ENCODE assay signal across 11 cellular contexts in genomic region chr7:113144839-113145238, GRCh38. TPM values are rescaled to one million over a fixed set of nuclear protein-coding genes. Genes with fewer than 3 reads are reported as not detected.
"Had no signal": no experiment of that assay in that cellular context is flagged by ENCODE, and none has a peak within 500 bp of the region (broad histone marks: within the 10 kb centered on the region; RNA-seq: fewer than 3 reads in every experiment).

No MANE protein-coding gene starts in this region.

- H3K4me3 ChIP-seq: left ventricle myocardium inferior, ovary, stomach had no signal

- H3K9me3 ChIP-seq: left ventricle myocardium inferior, ovary, stomach had no signal

- DNase-seq: activated CD4-positive, alpha-beta memory T cell treated with anti-CD3 and anti-CD28 coated beads, Interleukin-2, amount 10 ng/mL, durations not matched to agents 7 days and 5 days; activated CD4-positive, alpha-beta T cell treated with anti-CD3 and anti-CD28 coated beads for 1 hour; activated CD8-positive, alpha-beta memory T cell treated with anti-CD3 and anti-CD28 coated beads, Interleukin-2, amount 50 U/mL, for 4 hours; foreskin keratinocyte; left ventricle myocardium inferior; mesenchymal stem cell; ovary; stimulated activated CD4-positive, alpha-beta T cell treated with anti-CD3 and anti-CD28 coated beads, Interleukin-4, amount 100 ng/mL, for 1 hour; stomach; T-helper 2 cell had no signal

- H3K4me1 ChIP-seq: foreskin keratinocyte, left ventricle myocardium inferior, stomach had no signal

- ATAC-seq: foreskin keratinocyte had no signal

- H3K4me1 Mint-ChIP-seq: activated CD4-positive, alpha-beta memory T cell treated with anti-CD3 and anti-CD28 coated beads, Interleukin-2, amount 10 ng/mL, durations not matched to agents 7 days and 5 days; nephron had no signal

- H3K9me3 Mint-ChIP-seq: activated CD4-positive, alpha-beta memory T cell treated with anti-CD3 and anti-CD28 coated beads, Interleukin-2, amount 10 ng/mL, durations not matched to agents 7 days and 5 days had no signal

- H3K27ac ChIP-seq: foreskin keratinocyte, left ventricle myocardium inferior, ovary, stomach had no signal

- H3K36me3 ChIP-seq: left ventricle myocardium inferior, ovary, stomach had no signal

- H3K4me3 Mint-ChIP-seq: activated CD4-positive, alpha-beta memory T cell treated with anti-CD3 and anti-CD28 coated beads, Interleukin-2, amount 10 ng/mL, durations not matched to agents 7 days and 5 days; nephron had no signal

- H3K27me3 ChIP-seq: ovary, stomach had no signal

- H3K27ac Mint-ChIP-seq: activated CD4-positive, alpha-beta memory T cell treated with anti-CD3 and anti-CD28 coated beads, Interleukin-2, amount 10 ng/mL, durations not matched to agents 7 days and 5 days; nephron had no signal

RNA-seq across cellular contexts. Expression of gene GPR85, which starts 58.2 kb away (rescaled TPM):
- total RNA-seq: activated CD4-positive, alpha-beta memory T cell treated with anti-CD3 and anti-CD28 coated beads, Interleukin-2, amount 10 ng/mL, durations not matched to agents 7 days and 5 days had no signal
